Comparison of ENCODE assay signal across 1 cellular context in the genomic region with DNA sequence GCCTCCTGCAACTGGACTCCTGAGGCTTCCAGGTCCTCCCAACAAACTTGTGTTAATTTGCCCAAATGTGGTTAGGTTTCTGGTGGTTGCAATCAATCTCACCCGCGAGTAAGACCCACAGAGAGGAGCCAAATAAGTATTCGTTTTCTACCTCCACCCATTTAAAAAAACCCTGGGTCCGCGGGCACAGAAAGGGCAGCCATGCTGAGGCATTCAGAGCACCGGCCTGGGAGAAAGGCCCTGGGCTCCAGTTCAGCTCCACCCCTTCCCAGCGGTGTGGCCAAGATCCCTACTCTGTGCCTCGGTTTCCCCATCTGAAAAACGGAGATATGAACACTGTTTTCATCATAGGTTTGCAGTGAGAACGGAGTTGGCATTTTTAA.
TF ChIP-seq lines count a peak whose summit lies in the region.

No MANE protein-coding gene starts in this region.

TF ChIP-seq in HepG2, 621 proteins besides CTCF, POLR2A, EP300 and RAD21 (continued from another document):
- TF ChIP-seq, protein P1, sequence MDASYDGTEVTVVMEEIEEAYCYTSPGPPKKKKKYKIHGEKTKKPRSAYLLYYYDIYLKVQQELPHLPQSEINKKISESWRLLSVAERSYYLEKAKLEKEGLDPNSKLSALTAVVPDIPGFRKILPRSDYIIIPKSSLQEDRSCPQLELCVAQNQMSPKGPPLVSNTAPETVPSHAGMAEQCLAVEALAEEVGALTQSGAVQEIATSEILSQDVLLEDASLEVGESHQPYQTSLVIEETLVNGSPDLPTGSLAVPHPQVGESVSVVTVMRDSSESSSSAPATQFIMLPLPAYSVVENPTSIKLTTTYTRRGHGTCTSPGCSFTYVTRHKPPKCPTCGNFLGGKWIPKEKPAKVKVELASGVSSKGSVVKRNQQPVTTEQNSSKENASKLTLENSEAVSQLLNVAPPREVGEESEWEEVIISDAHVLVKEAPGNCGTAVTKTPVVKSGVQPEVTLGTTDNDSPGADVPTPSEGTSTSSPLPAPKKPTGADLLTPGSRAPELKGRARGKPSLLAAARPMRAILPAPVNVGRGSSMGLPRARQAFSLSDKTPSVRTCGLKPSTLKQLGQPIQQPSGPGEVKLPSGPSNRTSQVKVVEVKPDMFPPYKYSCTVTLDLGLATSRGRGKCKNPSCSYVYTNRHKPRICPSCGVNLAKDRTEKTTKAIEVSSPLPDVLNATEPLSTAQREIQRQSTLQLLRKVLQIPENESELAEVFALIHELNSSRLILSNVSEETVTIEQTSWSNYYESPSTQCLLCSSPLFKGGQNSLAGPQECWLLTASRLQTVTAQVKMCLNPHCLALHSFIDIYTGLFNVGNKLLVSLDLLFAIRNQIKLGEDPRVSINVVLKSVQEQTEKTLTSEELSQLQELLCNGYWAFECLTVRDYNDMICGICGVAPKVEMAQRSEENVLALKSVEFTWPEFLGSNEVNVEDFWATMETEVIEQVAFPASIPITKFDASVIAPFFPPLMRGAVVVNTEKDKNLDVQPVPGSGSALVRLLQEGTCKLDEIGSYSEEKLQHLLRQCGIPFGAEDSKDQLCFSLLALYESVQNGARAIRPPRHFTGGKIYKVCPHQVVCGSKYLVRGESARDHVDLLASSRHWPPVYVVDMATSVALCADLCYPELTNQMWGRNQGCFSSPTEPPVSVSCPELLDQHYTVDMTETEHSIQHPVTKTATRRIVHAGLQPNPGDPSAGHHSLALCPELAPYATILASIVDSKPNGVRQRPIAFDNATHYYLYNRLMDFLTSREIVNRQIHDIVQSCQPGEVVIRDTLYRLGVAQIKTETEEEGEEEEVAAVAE (CRISPR knock-in tag; IDR thresholded peaks at IDR 0.05; ENCODE audit: borderline replicate concordance) = no peak
- no peak for TF ChIP-seq PTBP1 (IDR thresholded peaks at IDR 0.05; ENCODE audit: low read depth, low read length, poor library complexity, severe bottlenecking)
- no peak for TF ChIP-seq ZNF547 (CRISPR knock-in tag; IDR thresholded peaks at IDR 0.05)
- TF ChIP-seq RFXANK (CRISPR knock-in tag; IDR thresholded peaks at IDR 0.05) = no peak
